ENCODE assay signal across 14 cellular contexts in the genomic region with DNA sequence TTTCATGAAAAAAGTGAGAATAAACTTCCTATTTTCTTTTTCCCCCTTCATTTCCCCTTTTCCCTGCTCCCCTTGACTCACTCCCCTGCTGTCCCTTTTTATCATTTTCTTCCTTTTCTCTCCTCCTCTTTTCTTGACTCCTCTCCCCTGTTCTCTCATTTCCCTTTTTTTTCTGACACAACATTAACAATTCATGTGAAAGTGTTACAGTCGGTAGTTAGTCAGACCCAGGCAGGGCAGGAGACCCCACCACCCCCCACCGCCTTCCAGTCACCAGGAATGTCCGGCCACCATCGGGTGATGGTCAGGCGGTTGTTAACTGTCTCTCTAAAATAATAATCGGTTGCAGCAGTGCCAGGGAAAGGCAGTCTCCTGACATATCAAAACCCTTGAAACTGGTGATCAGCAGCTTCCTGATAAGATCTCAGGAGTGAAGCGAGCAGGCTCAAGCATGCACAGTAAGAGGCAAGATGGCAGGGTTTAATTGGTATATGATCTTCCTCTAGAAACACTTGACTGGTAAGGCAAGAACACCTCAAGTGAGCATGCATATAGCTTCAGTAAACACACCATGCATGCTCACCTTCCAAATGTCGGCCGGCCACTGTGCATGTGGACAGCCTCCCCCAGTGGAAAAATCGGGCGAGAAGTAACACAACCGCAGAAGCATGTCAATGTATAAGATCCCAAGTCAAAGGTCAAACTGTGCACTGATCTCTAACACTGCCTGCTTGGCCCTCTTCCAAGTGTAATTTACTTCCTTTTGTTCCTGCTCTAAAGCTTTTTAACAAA.
DNase-seq lines count a peak whose midpoint lies in the region; ATAC-seq and TF ChIP-seq lines count a peak whose summit lies in the region.
"Had no signal": no experiment of that assay in that cellular context is flagged by ENCODE, and none has a peak within 500 bp of the region (broad histone marks: within the 10 kb centered on the region; RNA-seq: fewer than 3 reads in every experiment).

No MANE protein-coding gene starts in this region.

- ATAC-seq in Right ventricle myocardium inferior (no peak), foreskin keratinocyte (no peak)

- no peaks in the 10 kb centered on the region for H3K36me3 Mint-ChIP-seq in type B pancreatic cell

- no peaks in the 10 kb centered on the region for H3K4me1 ChIP-seq in foreskin keratinocyte
- H3K4me1 ChIP-seq in SJCRH30 = peaks cover 12% of the 10 kb centered on the region

- DNase-seq in Right ventricle myocardium inferior (ENCODE audit: missing footprints) (peak; percentile 33), cardiac septum (ENCODE audit: low spot score) (no peak), NCI-H748 treated with DMSO at 0.1 percent for 48 hours (lab: John Stamatoyannopoulos, UW) (peak; percentile 77), foreskin keratinocyte (peak; percentile 2 to 39), type B pancreatic cell (ENCODE audit: extremely low spot score, unreplicated experiment) (no peak), NCI-H1694 treated with DMSO at 0.1 percent for 48 hours (lab: John Stamatoyannopoulos, UW) (no peak), SJCRH30 (no peak)
- no peak for DNase-seq in effector CD4-positive, alpha-beta T cell
- DNase-seq: activated naive CD4-positive, alpha-beta T cell treated with anti-CD3 and anti-CD28 coated beads, Interleukin-2, amount 50 U/mL, for 16 hours; cerebellar nuclear complex; DMS 273 treated with DMSO at 0.1 percent for 48 hours; GOT3; NCI-H1930 had no signal

- H3K27me3 Mint-ChIP-seq in type B pancreatic cell = no peaks in the 10 kb centered on the region

- TF ChIP-seq CTCF in foreskin keratinocyte (conservative IDR thresholded peaks at IDR 0.05) = no peak
- no peak for TF ChIP-seq CTCF in type B pancreatic cell (conservative IDR thresholded peaks at IDR 0.05)

- no peaks in the 10 kb centered on the region for H3K9me3 Mint-ChIP-seq in type B pancreatic cell

- peaks cover 34% of the 10 kb centered on the region for H3K4me1 Mint-ChIP-seq in type B pancreatic cell (ENCODE audit: unreplicated experiment)

- H3K27ac ChIP-seq in foreskin keratinocyte (no peak overlapping the region), SJCRH30 (no peak overlapping the region)
- H3K27ac ChIP-seq: VCaP had no signal

- H3K36me3 ChIP-seq in SJCRH30 = no peaks in the 10 kb centered on the region

- no peaks in the 10 kb centered on the region for H3K9me3 ChIP-seq in SJCRH30 (replicated peaks)

- H3K27ac Mint-ChIP-seq in type B pancreatic cell = peak overlapping the region; percentile 31

- H3K27me3 ChIP-seq in foreskin keratinocyte = no peaks in the 10 kb centered on the region
- H3K27me3 ChIP-seq in SJCRH30 = no peaks in the 10 kb centered on the region

- peak overlapping the region; percentile 6 for H3K4me3 Mint-ChIP-seq in type B pancreatic cell

- H3K4me3 ChIP-seq in SJCRH30 = no peak overlapping the region

- intact Hi-C loops in Right ventricle myocardium inferior (cut with DNase I) = no loop called here
- intact Hi-C loops in cardiac septum (cut with DNase I) = no loop called here

Comparison
In these comparisons a context has a peak if more than half of its experiments do, and no peak if none do; other contexts are left out.
1. DNase-seq: peak in Right ventricle myocardium inferior (single experiment), NCI-H748 treated with DMSO at 0.1 percent for 48 hours (single experiment) and foreskin keratinocyte (2 of 2); none in cardiac septum (single experiment), type B pancreatic cell (single experiment), NCI-H1694 treated with DMSO at 0.1 percent for 48 hours (single experiment), effector CD4-positive, alpha-beta T cell (single experiment) and SJCRH30 (0 of 2).